In genomic region chr2:129936334-129936934, GRCh38 we compare ENCODE assay signal across 8 cellular contexts. TPM values are rescaled to one million over a fixed set of nuclear protein-coding genes. Genes with fewer than 3 reads are reported as not detected.
DNase-seq lines count a peak whose midpoint lies in the region; ATAC-seq, FAIRE-seq and TF ChIP-seq lines count a peak whose summit lies in the region.

No MANE protein-coding gene starts in this region.

- no peak for FAIRE-seq in frontal cortex (lab: Jason Lieb, UNC)

- H3K36me3 ChIP-seq in osteoblast (ENCODE audit: insufficient read depth, low read length): no peaks in the 10 kb centered on the region
- no peaks in the 10 kb centered on the region for H3K36me3 ChIP-seq in Karpas-422 (ENCODE audit: insufficient read depth, low read length)

- ATAC-seq in HG03175 (IDR thresholded peaks at IDR 0.05; ENCODE audit: unreplicated experiment) (peak; percentile 63), GM18870 (IDR thresholded peaks at IDR 0.05; ENCODE audit: unreplicated experiment) (no peak)

- DNase-seq in SHP77 (lab: John Stamatoyannopoulos, UW): peak; percentile 2 to 59
- no peak for DNase-seq in SHP77 treated with DMSO at 0.1 percent for 48 hours (lab: John Stamatoyannopoulos, UW)
- peak; percentile 69 to 76 for DNase-seq in activated CD4-positive, alpha-beta T cell treated with anti-CD3 and anti-CD28 coated beads, Interleukin-2, amount 50 U/mL, for 48 hours
- DNase-seq in osteoblast (ENCODE audit: insufficient read length, low spot score, missing footprints): peak; percentile 74
- no peak for DNase-seq in Karpas-422
- DNase-seq in frontal cortex (ENCODE audit: low spot score in 2 of 2): no peak

- no peaks in the 10 kb centered on the region for H3K79me2 ChIP-seq in osteoblast (ENCODE audit: insufficient read depth, low read length)
- H3K79me2 ChIP-seq in Karpas-422 (ENCODE audit: low read length): no peaks in the 10 kb centered on the region

- no peak overlapping the region for H3K9ac ChIP-seq in Karpas-422 (ENCODE audit: low read length)

- H3K27ac ChIP-seq in osteoblast (ENCODE audit: low read depth, low read length) (no peak overlapping the region), Karpas-422 (ENCODE audit: low read length) (no peak overlapping the region)

- H3K27me3 ChIP-seq in osteoblast (ENCODE audit: insufficient read depth, low read length) (no peaks in the 10 kb centered on the region), Karpas-422 (ENCODE audit: low read length) (no peaks in the 10 kb centered on the region)

- H3K9me3 ChIP-seq in osteoblast (ENCODE audit: low read depth, low read length) (no peaks in the 10 kb centered on the region), Karpas-422 (ENCODE audit: low read length) (no peaks in the 10 kb centered on the region)

- H3K4me1 ChIP-seq in osteoblast (ENCODE audit: insufficient read depth, low read length): no peaks in the 10 kb centered on the region
- H3K4me1 ChIP-seq in Karpas-422 (ENCODE audit: low read length): no peaks in the 10 kb centered on the region

- H2AFZ ChIP-seq in osteoblast (ENCODE audit: low read length) (no peak overlapping the region), Karpas-422 (ENCODE audit: low read length) (no peak overlapping the region)

- H4K20me1 ChIP-seq in osteoblast (ENCODE audit: insufficient read depth, low read length): no peaks in the 10 kb centered on the region
- H4K20me1 ChIP-seq in Karpas-422 (ENCODE audit: insufficient read depth, low read depth, low read length): no peaks in the 10 kb centered on the region

- H3K4me2 ChIP-seq in osteoblast (ENCODE audit: insufficient read depth, low read length) (no peak overlapping the region), Karpas-422 (ENCODE audit: low read depth, low read length, poor library complexity, severe bottlenecking) (no peak overlapping the region)

- H3K9me2 ChIP-seq in Karpas-422 (replicated peaks; ENCODE audit: insufficient read depth, low read length): no peaks in the 10 kb centered on the region

- TF ChIP-seq CTCF in osteoblast (IDR thresholded peaks at IDR 0.05; ENCODE audit: extremely low read depth, low read depth, low read length): no peak

- no peak overlapping the region for H3K4me3 ChIP-seq in osteoblast (ENCODE audit: insufficient read depth, low read length)
- H3K4me3 ChIP-seq in Karpas-422 (ENCODE audit: low read length): no peak overlapping the region

RNA-seq across cellular contexts. Expression of gene RAB6C, which starts 43.0 kb away (rescaled TPM):
- total RNA-seq in osteoblast (not detected in 2 replicates), frontal cortex (0.41 TPM)
- 0.52 and 1.5 TPM in 2 replicates for total RNA-seq in Karpas-422 (2014; rRNA removed; shearing (Covaris generic); ENCODE audit: low replicate concordance)

Comparison
In these comparisons a context has a peak if more than half of its experiments do, and no peak if none do; other contexts are left out.
1. DNase-seq: peak in SHP77 (2 of 2), activated CD4-positive, alpha-beta T cell treated with anti-CD3 and anti-CD28 coated beads, Interleukin-2, amount 50 U/mL, for 48 hours (2 of 2) and osteoblast (single experiment); none in SHP77 treated with DMSO at 0.1 percent for 48 hours (single experiment), Karpas-422 (single experiment) and frontal cortex (0 of 2).